ENCODE assay signal across 8 cellular contexts in genomic region chr11:35082322-35083180, GRCh38. TPM values are rescaled to one million over a fixed set of nuclear protein-coding genes. Genes with fewer than 3 reads are reported as not detected.
DNase-seq lines count a peak whose midpoint lies in the region; ATAC-seq lines count a peak whose summit lies in the region.

No MANE protein-coding gene starts in this region.

- H3K36me3 ChIP-seq in mesendoderm (ENCODE audit: control insufficient read depth, insufficient read depth, low read length): no peaks in the 10 kb centered on the region

- H3K79me2 ChIP-seq in mesendoderm (ENCODE audit: control insufficient read depth, insufficient read depth, low read length): no peaks in the 10 kb centered on the region

- ATAC-seq in GM21723 (IDR thresholded peaks at IDR 0.05; ENCODE audit: unreplicated experiment): peak; percentile 84

- H4K8ac ChIP-seq in mesendoderm (ENCODE audit: low read depth, low read length): no peak overlapping the region

- H2BK5ac ChIP-seq in mesendoderm (ENCODE audit: low read length): no peak overlapping the region

- H3K4ac ChIP-seq in mesendoderm (ENCODE audit: low read depth, low read length): no peak overlapping the region

- no peak overlapping the region for H2BK120ac ChIP-seq in mesendoderm (ENCODE audit: low read depth, low read length)

- DNase-seq in ELF-1 (ENCODE audit: low read depth, low spot score): peak; percentile 78
- peak; percentile 9 for DNase-seq in HuH-7.5 (ENCODE audit: low spot score)
- DNase-seq in activated CD4-positive, alpha-beta T cell treated with anti-CD3 and anti-CD28 coated beads for 4 hours: peak; percentile 86 to 88
- peak; percentile 74 for DNase-seq in dedifferentiated amniotic fluid mesenchymal stem cell (ENCODE audit: extremely low spot score)
- DNase-seq in mesendoderm: peak; percentile 94
- peak; percentile 64 to 81 for DNase-seq in stimulated activated CD8-positive, alpha-beta memory T cell treated with anti-CD3 and anti-CD28 coated beads, Interleukin-7, amount 100 ng/mL, for 48 hours (ENCODE audit: extremely low read depth in 1 of 2, low read depth in 1 of 2)
- no peak for DNase-seq in RKO (ENCODE audit: low spot score)

- no peak overlapping the region for H4K5ac ChIP-seq in mesendoderm (ENCODE audit: low read length)

- no peak overlapping the region for H3K4me3 ChIP-seq in mesendoderm (ENCODE audit: low read length)

- no peak overlapping the region for H2BK15ac ChIP-seq in mesendoderm (replicated peaks; ENCODE audit: low read depth)

- peaks cover 4% of the 10 kb centered on the region for H3K4me1 ChIP-seq in mesendoderm (ENCODE audit: control insufficient read depth, low read depth, low read length)

- peak overlapping the region; percentile 62 for H3K18ac ChIP-seq in mesendoderm (ENCODE audit: low read length)

- WGBS in mesendoderm (ENCODE audit: extremely low coverage, insufficient coverage, low lambda C conversion rate): no CpG with 5 or more reads among the region's 15 CpGs

- H3K23ac ChIP-seq in mesendoderm (ENCODE audit: low read length): no peak overlapping the region

- no peaks in the 10 kb centered on the region for H3K27me3 ChIP-seq in mesendoderm (ENCODE audit: insufficient read depth, low read length, poor library complexity)

- H3K56ac ChIP-seq in mesendoderm (ENCODE audit: low read length): peak overlapping the region; percentile 42

- H3K79me1 ChIP-seq in mesendoderm (ENCODE audit: low read length): no peaks in the 10 kb centered on the region

- no peak overlapping the region for H3K9ac ChIP-seq in mesendoderm (ENCODE audit: low read length)

- no peak overlapping the region for H3K4me2 ChIP-seq in mesendoderm (ENCODE audit: low read length)

- H2AK5ac ChIP-seq in mesendoderm (ENCODE audit: low read length): no peak overlapping the region

- H3K27ac ChIP-seq in mesendoderm (ENCODE audit: low read depth, low read length): peak overlapping the region; percentile 10

RNA-seq across cellular contexts. Expression of gene CD44, which starts 56.4 kb away (rescaled TPM):
- polyA plus RNA-seq in mesendoderm (2013, experiment 1 of 2): 29.0 TPM
- polyA plus RNA-seq in mesendoderm (2013, experiment 2 of 2): 30.1 TPM
